In the genomic region with DNA sequence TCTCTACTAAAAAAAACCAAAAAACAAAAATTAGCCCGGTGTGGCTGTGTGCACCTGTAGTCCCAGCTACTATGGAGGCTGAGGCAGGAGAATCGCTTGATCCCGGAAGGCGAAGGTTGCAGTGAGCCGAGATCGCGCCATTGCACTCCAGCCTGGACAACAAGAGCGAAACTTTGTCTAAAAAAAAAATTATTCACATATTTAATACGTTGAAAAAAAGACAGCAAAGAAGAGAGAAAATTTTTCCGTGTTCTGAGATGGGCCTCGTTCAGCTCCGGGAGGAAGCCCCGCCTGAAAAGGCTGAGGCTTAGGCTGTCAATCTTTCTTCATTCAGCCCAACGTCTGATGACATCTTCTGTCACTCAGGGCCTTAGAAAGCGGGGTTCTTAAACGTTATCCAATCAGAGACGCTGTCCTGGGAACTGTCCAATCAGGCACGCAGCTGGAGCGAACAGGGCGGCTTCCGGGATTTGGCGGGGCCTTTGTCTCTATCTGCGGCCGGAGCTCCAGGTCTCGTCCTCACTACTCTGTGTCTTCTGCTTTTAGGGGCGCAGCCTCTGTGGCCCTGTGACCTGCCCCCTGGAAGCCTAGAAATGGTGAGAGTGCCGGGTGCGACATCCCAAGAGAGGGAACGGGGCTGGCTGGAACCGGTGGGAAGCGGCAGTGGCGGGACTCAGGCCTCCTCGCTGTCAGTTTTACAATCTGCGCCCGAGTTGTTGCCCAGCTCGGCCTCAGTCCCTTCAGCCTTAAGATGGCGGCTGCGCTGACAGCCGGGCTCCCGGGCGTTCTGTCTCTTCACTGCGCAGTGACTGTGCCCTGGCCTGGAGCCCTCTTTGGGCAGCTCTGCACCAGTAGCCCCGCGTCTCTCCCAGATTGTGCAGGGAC, we compare ENCODE assay signal across 8 cellular contexts. TPM values are rescaled to one million over a fixed set of nuclear protein-coding genes. Genes with fewer than 3 reads are reported as not detected.
DNase-seq lines count a peak whose midpoint lies in the region; ATAC-seq and TF ChIP-seq lines count a peak whose summit lies in the region.

Gene ZNF726, plus strand, starts transcription at position 485 of the 885 bp plus-strand sequence. Its CDS starts 109 bp downstream, at position 594.

- no peak for TF ChIP-seq POLR2A in uterus (IDR thresholded peaks at IDR 0.05)

- ATAC-seq in GM21723 (IDR thresholded peaks at IDR 0.05; ENCODE audit: unreplicated experiment) (peak; percentile 96), heart right ventricle (peak; percentile 95 to 99 (median 98))

- H3K4me2 ChIP-seq in Karpas-422 (ENCODE audit: low read depth, low read length, poor library complexity, severe bottlenecking) = peak within 1 kb of the TSS; percentile 70

- H2AFZ ChIP-seq in Karpas-422 (ENCODE audit: low read length) = no peak within 1 kb of the TSS

- H3K9ac ChIP-seq in Karpas-422 (ENCODE audit: low read length) = peak within 1 kb of the TSS; percentile 79
- H3K9ac ChIP-seq in adipocyte (ENCODE audit: low read length) = peak within 1 kb of the TSS; percentile 85

- H3K9me3 ChIP-seq in Karpas-422 (ENCODE audit: low read length) (peaks cover 11% of the 10 kb centered on the region; the same call in 1 of the 2 replicates), adipocyte (ENCODE audit: control insufficient read depth, low read length) (no peaks in the 10 kb centered on the region), heart right ventricle (no peaks in the 10 kb centered on the region), uterus (no peaks in the 10 kb centered on the region)

- H3K4me3 ChIP-seq in Karpas-422 (ENCODE audit: low read length) = peak within 1 kb of the TSS; percentile 70
- peak within 1 kb of the TSS; percentile 93 for H3K4me3 ChIP-seq in adipocyte (ENCODE audit: low read length)
- peak within 1 kb of the TSS; percentile 34 to 96 (median 71) for H3K4me3 ChIP-seq in heart right ventricle
- peak within 1 kb of the TSS; percentile 54 to 56 for H3K4me3 ChIP-seq in uterus

- H3K36me3 ChIP-seq in Karpas-422 (ENCODE audit: insufficient read depth, low read length) = peaks cover 23% of the 10 kb centered on the region
- no peaks in the 10 kb centered on the region for H3K36me3 ChIP-seq in adipocyte (ENCODE audit: control insufficient read depth, insufficient read depth, low read length, severe bottlenecking)
- peaks cover 0 to 5% (median 0%) of the 10 kb centered on the region in 9 donors for H3K36me3 ChIP-seq in heart right ventricle
- no peaks in the 10 kb centered on the region for H3K36me3 ChIP-seq in uterus

- DNase-seq in Daoy (ENCODE audit: low read depth) = peak; percentile 94
- DNase-seq in Karpas-422 = peak; percentile 95
- DNase-seq in SW 1271 (lab: John Stamatoyannopoulos, UW) = peak; percentile 87 to 95
- DNase-seq in adipocyte (ENCODE audit: low read depth) = peak; percentile 96
- DNase-seq in heart right ventricle = peak; percentile 79 to 92
- DNase-seq in pulmonary artery endothelial cell (ENCODE audit: low read depth, low spot score) = peak; percentile 67
- peak; percentile 70 to 74 for DNase-seq in uterus

- no peak for TF ChIP-seq CTCF in heart right ventricle (IDR thresholded peaks at IDR 0.05)
- no peak for TF ChIP-seq CTCF in uterus (IDR thresholded peaks at IDR 0.05)

- no peaks in the 10 kb centered on the region for H4K20me1 ChIP-seq in Karpas-422 (ENCODE audit: insufficient read depth, low read depth, low read length)

- H3K79me2 ChIP-seq in Karpas-422 (ENCODE audit: low read length) = peaks cover 26% of the 10 kb centered on the region

- H3K4me1 ChIP-seq in Karpas-422 (ENCODE audit: low read length) (no peaks in the 10 kb centered on the region; the same call in 1 of the 2 replicates), adipocyte (ENCODE audit: control insufficient read depth, insufficient read depth, low read length) (peaks cover 4% of the 10 kb centered on the region), heart right ventricle (peaks cover 0 to 11% (median 0%) of the 10 kb centered on the region in 9 donors), uterus (no peaks in the 10 kb centered on the region)

- 8 to 13% methylated on average over 44 of the region's 44 CpGs for WGBS in heart right ventricle, 2 donors

- H3K27ac ChIP-seq in Karpas-422 (ENCODE audit: low read length) (no peak within 1 kb of the TSS; the same call in 1 of the 2 replicates), heart right ventricle (peak within 1 kb of the TSS in 5 of 10 donors; percentile 16 to 74 (median 40)), uterus (peak within 1 kb of the TSS in 1 of 2 donors; percentile 9)

- no peaks in the 10 kb centered on the region for H3K9me2 ChIP-seq in Karpas-422 (replicated peaks; ENCODE audit: insufficient read depth, low read length)

- H3K27me3 ChIP-seq in Karpas-422 (ENCODE audit: low read length) (no peaks in the 10 kb centered on the region), adipocyte (replicated peaks; ENCODE audit: control insufficient read depth, insufficient read depth, low read length) (no peaks in the 10 kb centered on the region), heart right ventricle (no peaks in the 10 kb centered on the region), uterus (no peaks in the 10 kb centered on the region)

- intact Hi-C loops in heart right ventricle (cut with DNase I) (no loop called here), uterus (cut with DNase I; ENCODE audit: low total_unique reads) (no loop called here)

RNA-seq across cellular contexts. Expression of gene ZNF726, which starts in this region (rescaled TPM):
- 8.9 and 13.9 TPM in 2 replicates for total RNA-seq in Daoy (2014; rRNA removed; shearing (Covaris generic))
- 6.0 and 19.3 TPM in 2 replicates for total RNA-seq in Karpas-422 (2014; rRNA removed; shearing (Covaris generic); ENCODE audit: low replicate concordance)
- total RNA-seq in heart right ventricle (under 1 TPM; 0.15 to 0.85 (median 0.45) TPM), pulmonary artery endothelial cell (2.0 and 6.7 TPM in 2 replicates), uterus (10 to 100 TPM in 1 of 4 donors, under 1 TPM in 2, not detected in 1; 0.70 to 11.3 (median 0.77) TPM)
- under 1 TPM; 0.30 to 0.44 TPM for polyA plus RNA-seq in heart right ventricle

Comparison
In these comparisons a context has a peak if more than half of its experiments do, and no peak if none do; other contexts are left out.
1. Peak in DNase-seq, ATAC-seq and H3K4me3 ChIP-seq in heart right ventricle; RNA of the gene not detected or under 1 TPM.